28 cellular contexts compared by ENCODE assay signal in genomic region chr7:139421123-139421522, GRCh38.
"Had no signal": no experiment of that assay in that cellular context is flagged by ENCODE, and none has a peak within 500 bp of the region (broad histone marks: within the 10 kb centered on the region; RNA-seq: fewer than 3 reads in every experiment).

No MANE protein-coding gene starts in this region.

- H3K27ac ChIP-seq: brain microvascular endothelial cell, SJSA1 had no signal

- H3K4me1 Mint-ChIP-seq: activated CD4-positive, alpha-beta T cell treated with anti-CD3 and anti-CD28 coated beads, Interleukin-2, amount 10 ng/mL, durations not matched to agents 24 days and 14 days; WTC11 had no signal

- H3K4me3 ChIP-seq: SJSA1 had no signal

- ATAC-seq: activated T-helper 17 cell treated with anti-CD3 and anti-CD28 coated beads, Interleukin-2, amount 50 U/mL, for 72 hours; HepG2; Panc1; Right ventricle myocardium inferior; SK-N-SH treated with all-trans-retinoic acid at 6 μM for 48 hours; WTC11 had no signal

- H3K27ac Mint-ChIP-seq: activated CD4-positive, alpha-beta T cell treated with anti-CD3 and anti-CD28 coated beads, Interleukin-2, amount 10 ng/mL, durations not matched to agents 24 days and 14 days; activated T-helper 17 cell treated with anti-CD3 and anti-CD28 coated beads, Interleukin-2, amount 50 U/mL, for 72 hours; T-helper 1 cell treated with Interleukin-12 subunit alpha and Interleukin-12 subunit beta and Interleukin-4 antibody, amounts not matched to agents 30 μg/mL and 1 μg/mL, for 36 hours; WTC11 had no signal

- H3K27me3 ChIP-seq: brain microvascular endothelial cell, SJSA1 had no signal

- H3K9me3 Mint-ChIP-seq: activated CD4-positive, alpha-beta T cell treated with anti-CD3 and anti-CD28 coated beads, Interleukin-2, amount 10 ng/mL, durations not matched to agents 24 days and 14 days; activated T-helper 17 cell treated with anti-CD3 and anti-CD28 coated beads, Interleukin-2, amount 50 U/mL, for 72 hours; T-helper 1 cell treated with Interleukin-12 subunit alpha and Interleukin-12 subunit beta and Interleukin-4 antibody, amounts not matched to agents 30 μg/mL and 1 μg/mL, for 36 hours; WTC11 had no signal

- H3K4me1 ChIP-seq: SJSA1 had no signal

- DNase-seq: activated CD4-positive, alpha-beta T cell treated with anti-CD3 and anti-CD28 coated beads for 1 hour; activated CD4-positive, alpha-beta T cell treated with anti-CD3 and anti-CD28 coated beads, Interleukin-2, amount 10 ng/mL, durations not matched to agents 24 days and 14 days; activated CD4-positive, alpha-beta T cell treated with anti-CD3 and anti-CD28 coated beads, Interleukin-2, amount 50 U/mL, for 48 hours; activated gamma-delta T cell; activated naive CD4-positive, alpha-beta T cell treated with anti-CD3 and anti-CD28 coated beads, Interleukin-2, amount 50 U/mL, for 16 hours; activated T-cell treated with anti-CD3 and anti-CD28 coated beads, Interleukin-2, amount 50 U/mL, for 1 hour; brain microvascular endothelial cell; central memory CD4-positive, alpha-beta T cell; Karpas-422; MM.1S; NCI-H1105; NCI-H1436; NCI-H1694 treated with DMSO at 0.1 percent for 48 hours; NCI-H2029 treated with DMSO at 0.1 percent for 48 hours; NCI-H510A treated with DMSO at 0.1 percent for 48 hours; NCI-H69; NK-92 treated with Interleukin-12 subunit alpha and Interleukin-12 subunit beta, amount 100 ng/mL, for 24 hours; OCI-M1; RPMI8226; T-helper 9 cell had no signal

- H3K9me3 ChIP-seq: SJSA1 had no signal

- H3K4me3 Mint-ChIP-seq: activated CD4-positive, alpha-beta T cell treated with anti-CD3 and anti-CD28 coated beads, Interleukin-2, amount 10 ng/mL, durations not matched to agents 24 days and 14 days; activated T-helper 17 cell treated with anti-CD3 and anti-CD28 coated beads, Interleukin-2, amount 50 U/mL, for 72 hours; T-helper 1 cell treated with Interleukin-12 subunit alpha and Interleukin-12 subunit beta and Interleukin-4 antibody, amounts not matched to agents 30 μg/mL and 1 μg/mL, for 36 hours; WTC11 had no signal

- H3K27me3 Mint-ChIP-seq: activated CD4-positive, alpha-beta T cell treated with anti-CD3 and anti-CD28 coated beads, Interleukin-2, amount 10 ng/mL, durations not matched to agents 24 days and 14 days; activated T-helper 17 cell treated with anti-CD3 and anti-CD28 coated beads, Interleukin-2, amount 50 U/mL, for 72 hours had no signal
